In genomic region chr16:49931931-49932330, GRCh38 we compare ENCODE assay signal across 22 cellular contexts.
DNase-seq lines count a peak whose midpoint lies in the region; TF ChIP-seq lines count a peak whose summit lies in the region.
"Had no signal": no experiment of that assay in that cellular context is flagged by ENCODE, and none has a peak within 500 bp of the region (broad histone marks: within the 10 kb centered on the region; RNA-seq: fewer than 3 reads in every experiment).

No MANE protein-coding gene starts in this region.

- no peak for TF ChIP-seq CTCF in glutamatergic neuron (IDR thresholded peaks at IDR 0.05; ENCODE audit: partially characterized antibody, unreplicated experiment)

- no peaks in the 10 kb centered on the region for H3K9me3 Mint-ChIP-seq in glutamatergic neuron (ENCODE audit: unreplicated experiment)
- H3K9me3 Mint-ChIP-seq: CD8-positive, alpha-beta T cell had no signal

- H3K27ac Mint-ChIP-seq in glutamatergic neuron (ENCODE audit: unreplicated experiment), result no peak overlapping the region
- H3K27ac Mint-ChIP-seq: B cell; CD8-positive, alpha-beta T cell had no signal

- DNase-seq in activated effector memory CD4-positive, alpha-beta T cell treated with anti-CD3 and anti-CD28 coated beads, Interleukin-2, amount 50 U/mL, for 16 hours, result peak; percentile 37
- no peak for DNase-seq in activated effector memory CD4-positive, alpha-beta T cell treated with Interleukin-2 at 50 U/mL for 16 hours
- DNase-seq in mesenteric fat pad (ENCODE audit: low spot score), result peak; percentile 67
- peak; percentile 47 for DNase-seq in posterior vena cava (ENCODE audit: low spot score)
- no peak for DNase-seq in NCI-H128 (lab: John Stamatoyannopoulos, UW; ENCODE audit: unreplicated experiment)
- no peak for DNase-seq in NCI-H524 treated with DMSO at 0.1 percent for 48 hours (lab: John Stamatoyannopoulos, UW)
- no peak for DNase-seq in glutamatergic neuron
- DNase-seq: CD8-positive, alpha-beta T cell; DMS 273 treated with DMSO at 0.1 percent for 48 hours; DMS79; EL; GDM1; GOT3; HCEC 1CT; NCI-H1092; NCI-H1436; NCI-H1930; NCI-H2107; NCI-H524; NCI-H774; SJCRH30 had no signal

- peaks cover 3% of the 10 kb centered on the region for H3K27me3 Mint-ChIP-seq in glutamatergic neuron (ENCODE audit: unreplicated experiment)

- H3K36me3 Mint-ChIP-seq in glutamatergic neuron (ENCODE audit: unreplicated experiment), result no peaks in the 10 kb centered on the region
- H3K36me3 Mint-ChIP-seq: CD8-positive, alpha-beta T cell had no signal

- no peak overlapping the region for H3K4me3 Mint-ChIP-seq in glutamatergic neuron (ENCODE audit: unreplicated experiment)
- H3K4me3 Mint-ChIP-seq: B cell; CD8-positive, alpha-beta T cell had no signal

- intact Hi-C loops in posterior vena cava (cut with DNase I), result no loop called here

- H3K4me1 Mint-ChIP-seq in glutamatergic neuron (ENCODE audit: low read depth, unreplicated experiment), result peaks cover 10% of the 10 kb centered on the region
- H3K4me1 Mint-ChIP-seq: B cell had no signal

Comparison
In these comparisons a context has a peak if more than half of its experiments do, and no peak if none do; other contexts are left out.
1. DNase-seq: peak in activated effector memory CD4-positive, alpha-beta T cell treated with anti-CD3 and anti-CD28 coated beads, Interleukin-2, amount 50 U/mL, for 16 hours (single experiment), mesenteric fat pad (single experiment) and posterior vena cava (single experiment); none in activated effector memory CD4-positive, alpha-beta T cell treated with Interleukin-2 at 50 U/mL for 16 hours (single experiment), NCI-H128 (single experiment), NCI-H524 treated with DMSO at 0.1 percent for 48 hours (single experiment) and glutamatergic neuron (single experiment).